ENCODE assay signal across 8 cellular contexts in the genomic region with DNA sequence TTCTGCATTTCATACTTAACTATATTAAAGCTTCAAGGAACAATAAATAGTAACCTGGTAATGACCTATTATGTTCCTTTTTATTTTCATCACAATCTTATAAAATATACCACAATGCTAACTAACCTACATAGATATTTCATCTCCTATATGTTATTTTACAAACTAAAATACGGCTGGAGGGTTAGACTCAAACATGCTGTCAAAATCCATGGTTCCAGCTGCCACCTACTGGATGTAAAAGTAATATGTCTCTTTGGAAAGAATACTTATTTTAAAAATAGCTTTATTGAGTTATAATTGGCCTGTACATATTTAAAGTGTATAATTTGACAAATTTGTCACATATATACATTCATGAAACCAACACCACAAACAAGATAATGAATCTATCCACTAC. TPM values are rescaled to one million over a fixed set of nuclear protein-coding genes. Genes with fewer than 3 reads are reported as not detected.
DNase-seq lines count a peak whose midpoint lies in the region; ATAC-seq and TF ChIP-seq lines count a peak whose summit lies in the region.

No MANE protein-coding gene starts in this region.

- ATAC-seq in gastroesophageal sphincter (no peak), HG03108 (IDR thresholded peaks at IDR 0.05; ENCODE audit: unreplicated experiment) (no peak), GM21381 (IDR thresholded peaks at IDR 0.05; ENCODE audit: unreplicated experiment) (no peak)

- 0 out of 2 replicates have a peak, but pooled peaks cover 2% of the 10 kb centered on the region for H3K4me1 ChIP-seq in HEK293 (ENCODE audit: control insufficient read depth, insufficient read depth, low read length)
- H3K4me1 ChIP-seq in SK-N-SH (ENCODE audit: control insufficient read depth in 1 of 2, insufficient read depth in 2 of 2, low read depth in 1 of 2, low read length in 1 of 2) = no peaks in the 10 kb centered on the region
- H3K4me1 ChIP-seq in gastroesophageal sphincter = no peaks in the 10 kb centered on the region

- no peaks in the 10 kb centered on the region for H3K9me2 ChIP-seq in SK-N-SH

- TF ChIP-seq EP300 in SK-N-SH (IDR thresholded peaks at IDR 0.05; ENCODE audit: borderline replicate concordance in 1 of 2, low read depth in 1 of 2, low read length in 1 of 2) (no peak), gastroesophageal sphincter (IDR thresholded peaks at IDR 0.05) (no peak)

- peak; percentile 69 for TF ChIP-seq RAD21 in SK-N-SH (IDR thresholded peaks at IDR 0.05; ENCODE audit: low read length)

- no peak overlapping the region for H2AFZ ChIP-seq in SK-N-SH (ENCODE audit: low read depth)

- no peak overlapping the region for H3K9ac ChIP-seq in SK-N-SH

- no peaks in the 10 kb centered on the region for H3F3A ChIP-seq in SK-N-SH (replicated peaks; ENCODE audit: insufficient read depth)

- no peaks in the 10 kb centered on the region for H3K9me3 ChIP-seq in HEK293 (ENCODE audit: control insufficient read depth, insufficient read depth, low read depth, low read length)
- H3K9me3 ChIP-seq in SK-N-SH = no peaks in the 10 kb centered on the region
- H3K9me3 ChIP-seq in gastroesophageal sphincter = no peaks in the 10 kb centered on the region

- DNase-seq in COLO829 (ENCODE audit: low spot score) (peak; percentile 38), SK-N-SH (peak; percentile 26), posterior vena cava (ENCODE audit: low spot score) (no peak), cortex of kidney (lab: John Stamatoyannopoulos, UW) (no peak)

- H3K27ac ChIP-seq in HEK293 (ENCODE audit: extremely low read depth, low read depth, low read length) = no peak overlapping the region
- H3K27ac ChIP-seq in SK-N-SH (ENCODE audit: low read depth in 2 of 2, low read length in 1 of 2) = no peak overlapping the region
- H3K27ac ChIP-seq in gastroesophageal sphincter = no peak overlapping the region

- no peak overlapping the region for H3K4me2 ChIP-seq in SK-N-SH

- 16% methylated on average over 1 of the region's 1 CpG for WGBS in SK-N-SH (ENCODE audit: low lambda C conversion rate)
- WGBS in gastroesophageal sphincter (ENCODE audit: low coverage in 1 of 2), 2 donors = 0 to 15% methylated on average over 1 of the region's 1 CpG

- peaks cover 12% of the 10 kb centered on the region; the same call in 1 of the 2 replicates for H3K27me3 ChIP-seq in SK-N-SH (ENCODE audit: insufficient read depth)
- no peaks in the 10 kb centered on the region for H3K27me3 ChIP-seq in gastroesophageal sphincter

- H3K4me3 ChIP-seq in HEK293 (ENCODE audit: low read depth, low read length) = no peak overlapping the region
- H3K4me3 ChIP-seq in SK-N-SH (ENCODE audit: low read depth in 2 of 2, low read length in 1 of 2) = no peak overlapping the region
- H3K4me3 ChIP-seq in gastroesophageal sphincter = no peak overlapping the region

- H3K36me3 ChIP-seq in HEK293 (ENCODE audit: control insufficient read depth in 2 of 2, insufficient read depth in 1 of 2, low read length in 2 of 2) (no peaks in the 10 kb centered on the region), SK-N-SH (replicated peaks in 1 of 2; ENCODE audit: control insufficient read depth in 1 of 2, insufficient read depth in 2 of 2, low read length in 1 of 2) (no peaks in the 10 kb centered on the region), gastroesophageal sphincter (no peaks in the 10 kb centered on the region)

- no peaks in the 10 kb centered on the region for H4K20me1 ChIP-seq in SK-N-SH (ENCODE audit: insufficient read depth)

- POLR2A ChIA-PET in HEK293 (lab: Yijun Ruan, JAX) (no interaction called here), SK-N-SH (lab: Yijun Ruan, JAX) (no interaction called here)

- TF ChIP-seq CTCF in HEK293 (tag by site-specific recombination; IDR thresholded peaks at IDR 0.05) = no peak
- peak; percentile 74 for TF ChIP-seq CTCF in SK-N-SH (IDR thresholded peaks at IDR 0.05)
- peak in 3 of 4 experiments; percentile 31 to 46 (median 31) for TF ChIP-seq CTCF in gastroesophageal sphincter (IDR thresholded peaks at IDR 0.05)

- CTCF ChIA-PET in HEK293 (lab: Yijun Ruan, JAX) (interaction anchor here (0.6 to 4.6 kb wide), 33 partner anchors 9 to 920 kb away, joined by 3 to 24 read pairs (median 3); partner anchors contain the start of genes RBM10 and SLC9A7), SK-N-SH (lab: Yijun Ruan, JAX) (interaction anchor here (0.5 to 3.6 kb wide), 28 partner anchors 8 to 538 kb away, joined by 3 to 28 read pairs (median 4); partner anchors contain the start of gene SLC9A7)

- TF ChIP-seq POLR2A in gastroesophageal sphincter (IDR thresholded peaks at IDR 0.05) = no peak

- H3K79me2 ChIP-seq in SK-N-SH (ENCODE audit: insufficient read depth) = no peaks in the 10 kb centered on the region

- intact Hi-C loops in posterior vena cava (cut with DNase I) = no loop called here

TF ChIP-seq in HEK293, 187 proteins besides CTCF, POLR2A, EP300 and RAD21:
- TF ChIP-seq ZNF2 (tag by site-specific recombination; IDR thresholded peaks at IDR 0.05) (0 out of 2 replicates have a peak, but pooled peaks have one; percentile 29), ZNF549 (tag by site-specific recombination; IDR thresholded peaks at IDR 0.05) (no peak), ZNF654 (tag by site-specific recombination; IDR thresholded peaks at IDR 0.05; ENCODE audit: low read depth) (peak; percentile 57)

TF ChIP-seq in SK-N-SH, 30 proteins besides CTCF, POLR2A, EP300 and RAD21:
- no peak for TF ChIP-seq MXI1 (IDR thresholded peaks at IDR 0.05; ENCODE audit: low read depth, low read length)
- no peak for TF ChIP-seq FOSL2 (IDR thresholded peaks at IDR 0.05; ENCODE audit: borderline replicate concordance, low read depth)
- no peak for TF ChIP-seq ELF1 (IDR thresholded peaks at IDR 0.05)
- no peak for TF ChIP-seq TAF1 (IDR thresholded peaks at IDR 0.05; ENCODE audit: borderline replicate concordance, low read depth, low read length)
- TF ChIP-seq POLR2AphosphoS5 (IDR thresholded peaks at IDR 0.05; ENCODE audit: low read depth, low read length) = no peak
- TF ChIP-seq JUND (IDR thresholded peaks at IDR 0.05) = no peak
- TF ChIP-seq RXRA (IDR thresholded peaks at IDR 0.05; ENCODE audit: borderline replicate concordance, low read depth) = no peak
- TF ChIP-seq CHD2 (IDR thresholded peaks at IDR 0.05; ENCODE audit: low read length, partially characterized antibody) = no peak
- TF ChIP-seq, protein P1, sequence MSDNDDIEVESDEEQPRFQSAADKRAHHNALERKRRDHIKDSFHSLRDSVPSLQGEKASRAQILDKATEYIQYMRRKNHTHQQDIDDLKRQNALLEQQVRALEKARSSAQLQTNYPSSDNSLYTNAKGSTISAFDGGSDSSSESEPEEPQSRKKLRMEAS (IDR thresholded peaks at IDR 0.05; ENCODE audit: low read depth) = no peak
- no peak for TF ChIP-seq SIN3A (IDR thresholded peaks at IDR 0.05; ENCODE audit: borderline replicate concordance, low read depth, low read length)
- no peak for TF ChIP-seq YY1 (IDR thresholded peaks at IDR 0.05; ENCODE audit: low read depth)
- TF ChIP-seq, protein P2, sequence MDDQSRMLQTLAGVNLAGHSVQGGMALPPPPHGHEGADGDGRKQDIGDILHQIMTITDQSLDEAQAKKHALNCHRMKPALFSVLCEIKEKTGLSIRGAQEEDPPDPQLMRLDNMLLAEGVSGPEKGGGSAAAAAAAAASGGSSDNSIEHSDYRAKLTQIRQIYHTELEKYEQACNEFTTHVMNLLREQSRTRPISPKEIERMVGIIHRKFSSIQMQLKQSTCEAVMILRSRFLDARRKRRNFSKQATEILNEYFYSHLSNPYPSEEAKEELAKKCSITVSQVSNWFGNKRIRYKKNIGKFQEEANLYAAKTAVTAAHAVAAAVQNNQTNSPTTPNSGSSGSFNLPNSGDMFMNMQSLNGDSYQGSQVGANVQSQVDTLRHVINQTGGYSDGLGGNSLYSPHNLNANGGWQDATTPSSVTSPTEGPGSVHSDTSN (IDR thresholded peaks at IDR 0.05) = no peak
- TF ChIP-seq IRF3 (IDR thresholded peaks at IDR 0.05; ENCODE audit: low read depth, low read length) = no peak
- no peak for TF ChIP-seq TCF12 (IDR thresholded peaks at IDR 0.05)
- TF ChIP-seq RCOR1 (IDR thresholded peaks at IDR 0.05; ENCODE audit: low read length) = no peak

RNA-seq across cellular contexts. Expression of gene RGN, which starts 15.0 kb away (rescaled TPM):
- polyA plus RNA-seq in SK-N-SH (2012; rRNA removed) = 0.05 and 0.06 TPM in 2 replicates
- not detected in 2 replicates for polyA plus RNA-seq in SK-N-SH (2012; cell fraction: cytosol; rRNA removed)
- polyA plus RNA-seq in SK-N-SH (2012; cell fraction: nucleus; rRNA removed) = 0.07 and 0.24 TPM in 2 replicates
- total RNA-seq in gastroesophageal sphincter = 10 to 100 TPM in 3 of 4 donors, 1 to 10 TPM in 1; 2.6 to 22.1 (median 11.8) TPM
- total RNA-seq in posterior vena cava = 10 to 100 TPM in 1 of 2 donors, 1 to 10 TPM in 1; 8.4 to 17.3 TPM

RNA-seq across cellular contexts. Expression of gene NDUFB11, which starts 51.3 kb away (rescaled TPM):
- 74.9 and 107 TPM in 2 replicates for polyA plus RNA-seq in SK-N-SH (2012; rRNA removed)
- polyA plus RNA-seq in SK-N-SH (2012; cell fraction: cytosol; rRNA removed) = 72.6 and 79.2 TPM in 2 replicates
- polyA plus RNA-seq in SK-N-SH (2012; cell fraction: nucleus; rRNA removed) = 29.1 and 55.5 TPM in 2 replicates
- total RNA-seq in gastroesophageal sphincter = 10 to 100 TPM; 43.3 to 66.8 (median 53.0) TPM
- total RNA-seq in posterior vena cava = 10 to 100 TPM; 35.7 to 44.0 TPM

RNA-seq across cellular contexts. Expression of gene RBM10, which starts 51.8 kb away (rescaled TPM):
- 24.7 and 34.4 TPM in 2 replicates for polyA plus RNA-seq in SK-N-SH (2012; rRNA removed)
- polyA plus RNA-seq in SK-N-SH (2012; cell fraction: cytosol; rRNA removed) = 15.1 and 23.5 TPM in 2 replicates
- 47.0 and 52.0 TPM in 2 replicates for polyA plus RNA-seq in SK-N-SH (2012; cell fraction: nucleus; rRNA removed)
- total RNA-seq in gastroesophageal sphincter (10 to 100 TPM; 25.2 to 33.1 (median 29.2) TPM), posterior vena cava (10 to 100 TPM; 17.8 to 20.8 TPM)

Comparison
In these comparisons a context has a peak if more than half of its experiments do, and no peak if none do; other contexts are left out.
1. DNase-seq: peak in COLO829 (single experiment) and SK-N-SH (single experiment); none in posterior vena cava (single experiment) and cortex of kidney (single experiment).